In genomic region chr2:65278450-65279030, GRCh38 we compare ENCODE assay signal across 11 cellular contexts. TPM values are rescaled to one million over a fixed set of nuclear protein-coding genes. Genes with fewer than 3 reads are reported as not detected.
DNase-seq lines count a peak whose midpoint lies in the region; ATAC-seq and TF ChIP-seq lines count a peak whose summit lies in the region.
"Had no signal": no experiment of that assay in that cellular context is flagged by ENCODE, and none has a peak within 500 bp of the region (broad histone marks: within the 10 kb centered on the region; RNA-seq: fewer than 3 reads in every experiment).

No MANE protein-coding gene starts in this region.

- H3K9ac ChIP-seq in BLaER1 treated with 17β-estradiol and CSF1 and Interleukin-3, amounts not matched to agents 10 nM and 100 nM = no peak overlapping the region

- no peaks in the 10 kb centered on the region for H3K9me3 ChIP-seq in BLaER1 treated with 17β-estradiol and CSF1 and Interleukin-3, amounts not matched to agents 10 nM and 100 nM (replicated peaks in 1 of 11)
- H3K9me3 ChIP-seq in left lung = no peaks in the 10 kb centered on the region
- H3K9me3 ChIP-seq: spleen had no signal

- H3K27me3 ChIP-seq in BLaER1 treated with 17β-estradiol and CSF1 and Interleukin-3, amounts not matched to agents 10 nM and 100 nM = peaks cover 10 to 90% (median 76%) of the 10 kb centered on the region in 11 experiments; a peak in 20 of 22 replicates
- H3K27me3 ChIP-seq in left lung = no peaks in the 10 kb centered on the region
- H3K27me3 ChIP-seq: spleen had no signal

- H3K4me1 ChIP-seq in BLaER1 treated with 17β-estradiol and CSF1 and Interleukin-3, amounts not matched to agents 10 nM and 100 nM = peaks cover 25 to 36% (median 29%) of the 10 kb centered on the region in 10 experiments
- peaks cover 24 to 34% of the 10 kb centered on the region in 2 donors for H3K4me1 ChIP-seq in left lung

- intact Hi-C loops in left lung (cut with DNase I) = loop anchor here in 1 of 2 donors (10.0 kb wide), 1 partner anchor 156 kb away; the partner anchor contains the start of gene SPRED2

- TF ChIP-seq CTCF in left lung (IDR thresholded peaks at IDR 0.05) (no peak), coronary artery (IDR thresholded peaks at IDR 0.05) (no peak)

- H3K4me2 ChIP-seq in BLaER1 treated with 17β-estradiol and CSF1 and Interleukin-3, amounts not matched to agents 10 nM and 100 nM = peak overlapping the region; percentile 39 to 85 (median 74)

- H3K4me3 ChIP-seq in BLaER1 treated with 17β-estradiol and CSF1 and Interleukin-3, amounts not matched to agents 10 nM and 100 nM = no peak overlapping the region
- H3K4me3 ChIP-seq in left lung (no peak overlapping the region), coronary artery (no peak overlapping the region)
- H3K4me3 ChIP-seq: spleen had no signal

- peaks cover 0 to 12% (median 2%) of the 10 kb centered on the region in 11 experiments; a peak in 8 of 22 replicates for H3K36me3 ChIP-seq in BLaER1 treated with 17β-estradiol and CSF1 and Interleukin-3, amounts not matched to agents 10 nM and 100 nM
- peaks cover 0 to 13% of the 10 kb centered on the region in 2 donors for H3K36me3 ChIP-seq in left lung

- DNase-seq in HCEC 1CT (peak; percentile 11), astrocyte of the hippocampus (ENCODE audit: low read depth, low spot score) (peak; percentile 58), left lung (no peak), substantia nigra (lab: John Stamatoyannopoulos, UW) (no peak), coronary artery (ENCODE audit: low spot score) (no peak)
- DNase-seq: naive thymus-derived CD8-positive, alpha-beta T cell; NCI-H1092 treated with DMSO at 0.1 percent for 48 hours; spleen had no signal

- ATAC-seq in left lung (peak; percentile 24), HG03175 (IDR thresholded peaks at IDR 0.05; ENCODE audit: unreplicated experiment) (no peak), HG02642 (IDR thresholded peaks at IDR 0.05; ENCODE audit: poor library complexity, unreplicated experiment) (no peak)

- no peak overlapping the region for H3K27ac ChIP-seq in BLaER1 treated with 17β-estradiol and CSF1 and Interleukin-3, amounts not matched to agents 10 nM and 100 nM
- H3K27ac ChIP-seq in left lung (peak overlapping the region; percentile 48 to 71), substantia nigra (ENCODE audit: low read depth, low read length, poor library complexity, severe bottlenecking) (no peak overlapping the region), coronary artery (no peak overlapping the region)
- H3K27ac ChIP-seq: spleen had no signal

- peaks cover 5 to 84% (median 64%) of the 10 kb centered on the region in 11 experiments; a peak in 21 of 22 replicates for H4K20me1 ChIP-seq in BLaER1 treated with 17β-estradiol and CSF1 and Interleukin-3, amounts not matched to agents 10 nM and 100 nM

RNA-seq across cellular contexts. Expression of gene ACTR2, which starts 50.9 kb away (rescaled TPM):
- total RNA-seq in left lung = 100 to 1,000 TPM; 231 to 314 TPM

Comparison
In these comparisons a context has a peak if more than half of its experiments do, and no peak if none do; other contexts are left out.
1. H3K27ac ChIP-seq: peak in left lung (2 of 2); none in BLaER1 treated with 17β-estradiol and CSF1 and Interleukin-3, amounts not matched to agents 10 nM and 100 nM (0 of 11), substantia nigra (single experiment) and coronary artery (0 of 2).
2. DNase-seq: peak in HCEC 1CT (single experiment) and astrocyte of the hippocampus (single experiment); none in left lung (0 of 2), substantia nigra (0 of 49) and coronary artery (single experiment).